23 cellular contexts compared by ENCODE assay signal in the genomic region with DNA sequence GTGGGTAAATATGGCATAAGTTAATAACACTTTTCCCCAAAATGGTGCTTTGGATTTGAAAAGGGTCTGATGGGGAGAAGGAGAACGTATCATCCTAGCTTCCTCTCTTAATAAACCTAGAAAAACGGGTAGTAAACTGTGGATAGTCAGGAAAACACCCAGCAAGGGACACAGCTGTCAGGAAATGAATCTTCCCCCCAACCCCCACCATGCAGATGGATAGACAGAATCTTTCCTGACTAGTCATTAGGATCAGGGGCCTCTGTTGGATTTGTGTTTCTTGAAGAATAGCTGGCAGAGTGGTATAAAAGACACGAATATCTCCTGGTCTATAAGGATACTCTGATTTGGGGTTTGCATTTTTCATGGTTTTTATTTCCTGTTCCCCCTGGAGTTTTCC. TPM values are rescaled to one million over a fixed set of nuclear protein-coding genes. Genes with fewer than 3 reads are reported as not detected.
DNase-seq lines count a peak whose midpoint lies in the region; ATAC-seq lines count a peak whose summit lies in the region.
"Had no signal": no experiment of that assay in that cellular context is flagged by ENCODE, and none has a peak within 500 bp of the region (broad histone marks: within the 10 kb centered on the region; RNA-seq: fewer than 3 reads in every experiment).

No MANE protein-coding gene starts in this region.

- H3K36me3 ChIP-seq in skeletal muscle satellite cell (ENCODE audit: insufficient read depth, low read length), result peaks cover 27% of the 10 kb centered on the region
- H3K36me3 ChIP-seq: BE2C had no signal

- no peaks in the 10 kb centered on the region for H3K9me3 ChIP-seq in skeletal muscle satellite cell (replicated peaks; ENCODE audit: low read length)
- H3K9me3 ChIP-seq: BE2C, lower lobe of right lung had no signal

- peak overlapping the region; percentile 7 for H3K4me2 ChIP-seq in skeletal muscle satellite cell (ENCODE audit: low read length)
- H3K4me2 ChIP-seq: hepatocyte had no signal

- CTCF ChIA-PET in activated naive CD4-positive, alpha-beta T cell treated with anti-CD3 and anti-CD28 coated beads, Interleukin-2, amount 10 ng/mL, durations not matched to agents 7 days and 5 days (lab: Charles Lee), result no interaction called here

- H3K4me3 ChIP-seq in skeletal muscle satellite cell (ENCODE audit: low read length), result no peak overlapping the region
- H3K4me3 ChIP-seq: hepatocyte, lower lobe of right lung had no signal

- H3K27me3 Mint-ChIP-seq in activated naive CD4-positive, alpha-beta T cell treated with anti-CD3 and anti-CD28 coated beads, Interleukin-2, amount 50 U/mL, for 24 hours, result no peaks in the 10 kb centered on the region
- H3K27me3 Mint-ChIP-seq in activated naive CD4-positive, alpha-beta T cell treated with anti-CD3 and anti-CD28 coated beads, Interleukin-2, amount 10 ng/mL, durations not matched to agents 7 days and 5 days, result no peaks in the 10 kb centered on the region

- DNase-seq in activated naive CD4-positive, alpha-beta T cell treated with anti-CD3 and anti-CD28 coated beads, Interleukin-2, amount 10 ng/mL, durations not matched to agents 7 days and 5 days, result no peak
- peak; percentile 88 for DNase-seq in LHCN-M2 (ENCODE audit: low read depth)
- peak; percentile 37 to 68 for DNase-seq in dermis microvascular lymphatic vessel endothelial cell (ENCODE audit: low read depth in 2 of 2)
- DNase-seq in activated gamma-delta T cell treated with Interleukin-2 at 50 U/mL for 16 hours, result no peak
- DNase-seq in GM19238 (ENCODE audit: insufficient read length, low spot score), result no peak
- DNase-seq: activated CD4-positive, CD25-positive, alpha-beta regulatory T cell treated with anti-CD3 and anti-CD28 coated beads, Interleukin-2, amount 50 U/mL, for 72 hours; activated naive CD4-positive, alpha-beta T cell treated with anti-CD3 and anti-CD28 coated beads, Interleukin-2, amount 50 U/mL, for 16 hours; activated T-cell treated with anti-CD3 and anti-CD28 coated beads, Interleukin-2, amount 50 U/mL, for 48 hours; BE2C; GOT3; KBM-7; lower lobe of right lung; NCI-H1048; NCI-H2029 treated with DMSO at 0.1 percent for 48 hours; NCI-H446 treated with DMSO at 0.1 percent for 48 hours; retina; RPMI8226; T1000 had no signal

- H3K4me1 ChIP-seq in skeletal muscle satellite cell (ENCODE audit: control insufficient read depth, insufficient read depth, low read length), result peaks cover 14% of the 10 kb centered on the region
- H3K4me1 ChIP-seq: BE2C had no signal

- H3K4me1 Mint-ChIP-seq in activated naive CD4-positive, alpha-beta T cell treated with anti-CD3 and anti-CD28 coated beads, Interleukin-2, amount 50 U/mL, for 24 hours, result peaks cover 23% of the 10 kb centered on the region
- H3K4me1 Mint-ChIP-seq in activated naive CD4-positive, alpha-beta T cell treated with anti-CD3 and anti-CD28 coated beads, Interleukin-2, amount 10 ng/mL, durations not matched to agents 7 days and 5 days, result peaks cover 26% of the 10 kb centered on the region

- H3K9me3 Mint-ChIP-seq in activated naive CD4-positive, alpha-beta T cell treated with anti-CD3 and anti-CD28 coated beads, Interleukin-2, amount 50 U/mL, for 24 hours, result no peaks in the 10 kb centered on the region
- H3K9me3 Mint-ChIP-seq in activated naive CD4-positive, alpha-beta T cell treated with anti-CD3 and anti-CD28 coated beads, Interleukin-2, amount 10 ng/mL, durations not matched to agents 7 days and 5 days, result peaks cover 3% of the 10 kb centered on the region

- ATAC-seq in GM18520 (IDR thresholded peaks at IDR 0.05; ENCODE audit: unreplicated experiment), result no peak

- H3K27ac Mint-ChIP-seq in activated naive CD4-positive, alpha-beta T cell treated with anti-CD3 and anti-CD28 coated beads, Interleukin-2, amount 50 U/mL, for 24 hours, result peak overlapping the region; percentile 31
- H3K27ac Mint-ChIP-seq in activated naive CD4-positive, alpha-beta T cell treated with anti-CD3 and anti-CD28 coated beads, Interleukin-2, amount 10 ng/mL, durations not matched to agents 7 days and 5 days, result no peak overlapping the region

- no peaks in the 10 kb centered on the region for H3K27me3 ChIP-seq in skeletal muscle satellite cell (ENCODE audit: control insufficient read depth, insufficient read depth, low read length)
- H3K27me3 ChIP-seq: BE2C, hepatocyte had no signal

- H3K9ac ChIP-seq in skeletal muscle satellite cell (ENCODE audit: low read depth, low read length), result peak overlapping the region; percentile 31

- H3K36me3 Mint-ChIP-seq in activated naive CD4-positive, alpha-beta T cell treated with anti-CD3 and anti-CD28 coated beads, Interleukin-2, amount 50 U/mL, for 24 hours, result peaks cover 23% of the 10 kb centered on the region
- peaks cover 60% of the 10 kb centered on the region for H3K36me3 Mint-ChIP-seq in activated naive CD4-positive, alpha-beta T cell treated with anti-CD3 and anti-CD28 coated beads, Interleukin-2, amount 10 ng/mL, durations not matched to agents 7 days and 5 days

- H3K4me3 Mint-ChIP-seq in activated naive CD4-positive, alpha-beta T cell treated with anti-CD3 and anti-CD28 coated beads, Interleukin-2, amount 50 U/mL, for 24 hours, result no peak overlapping the region
- H3K4me3 Mint-ChIP-seq in activated naive CD4-positive, alpha-beta T cell treated with anti-CD3 and anti-CD28 coated beads, Interleukin-2, amount 10 ng/mL, durations not matched to agents 7 days and 5 days, result no peak overlapping the region

RNA-seq across cellular contexts. Expression of gene LAX1, which starts 22.5 kb away (rescaled TPM):
- not detected in 2 replicates for total RNA-seq in LHCN-M2 (2014; rRNA removed)
- polyA plus RNA-seq in LHCN-M2 (2012), result not detected
- total RNA-seq in dermis microvascular lymphatic vessel endothelial cell, result under 0.01 TPM in 2 replicates
- under 0.01 TPM in 1 of 2 replicates, not detected in the other for total RNA-seq in skeletal muscle satellite cell (2012; rRNA removed)
- total RNA-seq: fibroblast of villous mesenchyme, hepatocyte had no signal
- polyA plus RNA-seq: hepatocyte had no signal

RNA-seq across cellular contexts. Expression of gene ZBED6, which starts 53.0 kb away (rescaled TPM):
- 8.2 and 10.5 TPM in 2 replicates for total RNA-seq in LHCN-M2 (2014; rRNA removed)
- 2.1 TPM for polyA plus RNA-seq in LHCN-M2 (2012)
- 11.7 and 14.5 TPM in 2 replicates for total RNA-seq in dermis microvascular lymphatic vessel endothelial cell
- total RNA-seq in skeletal muscle satellite cell (2012; rRNA removed), result 14.2 and 17.5 TPM in 2 replicates

RNA-seq across cellular contexts. Expression of gene ZC3H11A, which starts 53.0 kb away (rescaled TPM):
- 60.5 and 68.9 TPM in 2 replicates for total RNA-seq in LHCN-M2 (2014; rRNA removed)
- polyA plus RNA-seq in LHCN-M2 (2012), result 20.5 TPM
- total RNA-seq in dermis microvascular lymphatic vessel endothelial cell, result 76.4 and 84.8 TPM in 2 replicates
- total RNA-seq in skeletal muscle satellite cell (2012; rRNA removed), result 64.2 and 74.0 TPM in 2 replicates

Comparison
In these comparisons a context has a peak if more than half of its experiments do, and no peak if none do; other contexts are left out.
1. DNase-seq: peak in LHCN-M2 (single experiment) and dermis microvascular lymphatic vessel endothelial cell (2 of 2); none in activated naive CD4-positive, alpha-beta T cell treated with anti-CD3 and anti-CD28 coated beads, Interleukin-2, amount 10 ng/mL, durations not matched to agents 7 days and 5 days (single experiment), activated gamma-delta T cell treated with Interleukin-2 at 50 U/mL for 16 hours (single experiment) and GM19238 (single experiment).